33 cellular contexts compared by ENCODE assay signal in the genomic region with DNA sequence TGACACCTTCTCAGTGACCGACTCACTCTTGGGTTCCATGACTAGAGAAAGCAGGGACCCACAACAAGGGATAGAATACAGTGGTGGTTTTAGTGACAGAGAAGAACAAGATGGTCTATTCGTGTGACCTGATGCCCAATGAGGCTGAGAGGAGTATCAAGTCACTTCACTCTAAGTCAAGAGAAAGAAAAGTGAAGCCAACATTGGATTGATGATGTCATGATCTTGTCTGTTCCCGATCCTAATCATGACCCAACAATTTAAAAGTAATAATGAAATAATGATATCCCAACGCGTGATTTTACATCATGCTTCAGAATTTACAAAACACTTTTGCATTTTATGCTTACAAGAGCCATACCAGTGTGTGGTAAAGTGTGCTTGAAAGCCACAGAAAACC.
"Had no signal": no experiment of that assay in that cellular context is flagged by ENCODE, and none has a peak within 500 bp of the region (broad histone marks: within the 10 kb centered on the region; RNA-seq: fewer than 3 reads in every experiment).

No MANE protein-coding gene starts in this region.

- DNase-seq: activated effector memory CD4-positive, alpha-beta T cell treated with anti-CD3 and anti-CD28 coated beads, Interleukin-2, amount 50 U/mL, for 16 hours; activated effector memory CD4-positive, alpha-beta T cell treated with Interleukin-2 at 50 U/mL for 16 hours; activated gamma-delta T cell; activated gamma-delta T cell treated with Interleukin-2 at 50 U/mL for 16 hours; activated naive CD4-positive, alpha-beta T cell; activated naive CD4-positive, alpha-beta T cell treated with anti-CD3 and anti-CD28 coated beads for 36 hours; activated naive CD4-positive, alpha-beta T cell treated with anti-CD3 and anti-CD28 coated beads, Interleukin-2, amount 10 ng/mL, durations not matched to agents 7 days and 5 days; activated naive CD4-positive, alpha-beta T cell treated with anti-CD3 and anti-CD28 coated beads, Interleukin-2, amount 50 U/mL, for 16 hours; activated naive CD4-positive, alpha-beta T cell treated with Interleukin-2 at 50 U/mL for 16 hours; activated naive CD8-positive, alpha-beta T cell treated with anti-CD3 and anti-CD28 coated beads for 36 hours; activated naive CD8-positive, alpha-beta T cell treated with anti-CD3 and anti-CD28 coated beads, Interleukin-2, amount 10 ng/mL, durations not matched to agents 7 days and 5 days; activated naive CD8-positive, alpha-beta T cell treated with anti-CD3 and anti-CD28 coated beads, Interleukin-2, amount 50 U/mL, for 24 hours; activated T-cell treated with anti-CD3 and anti-CD28 coated beads, Interleukin-2, amount 50 U/mL, for 24 hours; activated T-cell treated with anti-CD3 and anti-CD28 coated beads, Interleukin-2, amount 50 U/mL, for 4 hours; activated T-cell treated with anti-CD3 and anti-CD28 coated beads, Interleukin-2, amount 50 U/mL, for 48 hours; activated T-cell treated with anti-CD3 and anti-CD28 coated beads, Interleukin-2, amount 50 U/mL, for 72 hours; adrenal gland; amniotic stem cell; amygdala; anterior cingulate cortex; aorta; body of pancreas; brain microvascular endothelial cell; caudate nucleus; central memory CD4-positive, alpha-beta T cell; cerebellar nuclear complex had no signal

- H3K27me3 ChIP-seq: adrenal gland, ascending aorta, body of pancreas, brain microvascular endothelial cell had no signal

- H3K9me3 ChIP-seq: adrenal gland, ascending aorta, body of pancreas, breast epithelium had no signal

- H3K27ac ChIP-seq: adrenal gland, ascending aorta, body of pancreas, brain microvascular endothelial cell, breast epithelium, cardiac muscle cell had no signal

- ATAC-seq: activated naive CD4-positive, alpha-beta T cell treated with anti-CD3 and anti-CD28 coated beads, Interleukin-2, amount 50 U/mL, for 72 hours; activated naive CD8-positive, alpha-beta T cell treated with anti-CD3 and anti-CD28 coated beads, Interleukin-2, amount 50 U/mL, for 24 hours; activated T-cell treated with anti-CD3 and anti-CD28 coated beads, Interleukin-2, amount 50 U/mL, for 4 hours; activated T-cell treated with anti-CD3 and anti-CD28 coated beads, Interleukin-2, amount 50 U/mL, for 72 hours; activated T-helper 17 cell treated with anti-CD3 and anti-CD28 coated beads, Interleukin-2, amount 50 U/mL, for 72 hours; body of pancreas had no signal

- H3K36me3 ChIP-seq: adrenal gland, ascending aorta, brain microvascular endothelial cell, breast epithelium, cardiac muscle cell had no signal

- H3K4me1 ChIP-seq: adrenal gland, ascending aorta, body of pancreas, breast epithelium had no signal

- FAIRE-seq: astrocyte, bronchial epithelial cell had no signal

- H3K4me3 ChIP-seq: adrenal gland, ascending aorta, body of pancreas, breast epithelium, cardiac muscle cell had no signal
